2 cellular contexts compared by ENCODE assay signal in genomic region chr22:47155912-47156311, GRCh38.
A peak's percentile ranks its signal among the peaks of the same experiment; 100 is the strongest.
TF ChIP-seq lines count a peak whose summit lies in the region.

No MANE protein-coding gene starts in this region.

TF ChIP-seq in IMR-90, 13 proteins besides CTCF, POLR2A, EP300 and RAD21 (continued from another document):
- TF ChIP-seq MAZ (IDR thresholded peaks at IDR 0.05; ENCODE audit: borderline replicate concordance, low read depth, low read length) (no peak), SMC3 (IDR thresholded peaks at IDR 0.05; ENCODE audit: low read depth, low read length) (no peak), FOS (IDR thresholded peaks at IDR 0.05; ENCODE audit: low read depth, low read length) (no peak), CHD1 (IDR thresholded peaks at IDR 0.05; ENCODE audit: low read depth, low read length) (no peak), MXI1 (IDR thresholded peaks at IDR 0.05; ENCODE audit: borderline replicate concordance, low read depth, low read length) (no peak), CEBPB (IDR thresholded peaks at IDR 0.05; ENCODE audit: low read depth, low read length) (no peak), RFX5 (IDR thresholded peaks at IDR 0.05; ENCODE audit: low read depth, low read length) (no peak)

TF ChIP-seq in K562, 482 proteins besides CTCF, POLR2A, EP300 and RAD21:
- TF ChIP-seq POLR3A (IDR thresholded peaks at IDR 0.05; ENCODE audit: borderline replicate concordance, extremely low read depth, insufficient read depth, insufficient read length), result no peak
- no peak for TF ChIP-seq TSC22D4 (tag; IDR thresholded peaks at IDR 0.05)
- TF ChIP-seq CBFA2T2 (conservative IDR thresholded peaks at IDR 0.05), result 0 out of 2 replicates have a peak, but pooled peaks have one; percentile 11
- TF ChIP-seq ARID3B (CRISPR knock-in tag; IDR thresholded peaks at IDR 0.05; ENCODE audit: borderline replicate concordance), result no peak
- TF ChIP-seq, protein P1, sequence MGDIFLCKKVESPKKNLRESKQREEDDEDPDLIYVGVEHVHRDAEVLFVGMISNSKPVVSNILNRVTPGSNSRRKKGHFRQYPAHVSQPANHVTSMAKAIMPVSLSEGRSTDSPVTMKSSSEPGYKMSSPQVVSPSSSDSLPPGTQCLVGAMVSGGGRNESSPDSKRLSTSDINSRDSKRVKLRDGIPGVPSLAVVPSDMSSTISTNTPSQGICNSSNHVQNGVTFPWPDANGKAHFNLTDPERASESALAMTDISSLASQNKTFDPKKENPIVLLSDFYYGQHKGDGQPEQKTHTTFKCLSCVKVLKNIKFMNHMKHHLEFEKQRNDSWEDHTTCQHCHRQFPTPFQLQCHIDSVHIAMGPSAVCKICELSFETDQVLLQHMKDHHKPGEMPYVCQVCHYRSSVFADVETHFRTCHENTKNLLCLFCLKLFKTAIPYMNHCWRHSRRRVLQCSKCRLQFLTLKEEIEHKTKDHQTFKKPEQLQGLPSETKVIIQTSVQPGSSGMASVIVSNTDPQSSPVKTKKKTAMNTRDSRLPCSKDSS (IDR thresholded peaks at IDR 0.05; ENCODE audit: low read depth, partially characterized antibody), result no peak
- no peak for TF ChIP-seq SRF (CRISPR knock-in tag; IDR thresholded peaks at IDR 0.05)
- TF ChIP-seq SAFB2 (IDR thresholded peaks at IDR 0.05; ENCODE audit: borderline replicate concordance, low read depth, low read length, severe bottlenecking), result no peak
- no peak for TF ChIP-seq NFYB (IDR thresholded peaks at IDR 0.05; ENCODE audit: extremely low read depth, insufficient read length)
- no peak for TF ChIP-seq ZNF124 (CRISPR knock-in tag; IDR thresholded peaks at IDR 0.05)
- TF ChIP-seq PHTF2 (CRISPR knock-in tag; IDR thresholded peaks at IDR 0.05), result no peak
- TF ChIP-seq ZNF24 (IDR thresholded peaks at IDR 0.05), result no peak
- TF ChIP-seq BRD9 (IDR thresholded peaks at IDR 0.05; ENCODE audit: low read depth, partially characterized antibody), result no peak
- no peak for TF ChIP-seq SIN3A (IDR thresholded peaks at IDR 0.05; ENCODE audit: borderline replicate concordance in 2 of 2, control insufficient read depth in 1 of 2, low read depth in 2 of 2, low read length in 2 of 2)
- TF ChIP-seq NCOR1 (IDR thresholded peaks at IDR 0.05), result no peak
- no peak for TF ChIP-seq NFRKB (IDR thresholded peaks at IDR 0.05; ENCODE audit: low read depth)
- TF ChIP-seq MBD1 (CRISPR knock-in tag; IDR thresholded peaks at IDR 0.05), result no peak
- no peak for TF ChIP-seq PRMT5 (CRISPR knock-in tag; IDR thresholded peaks at IDR 0.05)
- TF ChIP-seq ZNF644 (tag; IDR thresholded peaks at IDR 0.05; ENCODE audit: low read depth), result no peak
- TF ChIP-seq, protein P2, sequence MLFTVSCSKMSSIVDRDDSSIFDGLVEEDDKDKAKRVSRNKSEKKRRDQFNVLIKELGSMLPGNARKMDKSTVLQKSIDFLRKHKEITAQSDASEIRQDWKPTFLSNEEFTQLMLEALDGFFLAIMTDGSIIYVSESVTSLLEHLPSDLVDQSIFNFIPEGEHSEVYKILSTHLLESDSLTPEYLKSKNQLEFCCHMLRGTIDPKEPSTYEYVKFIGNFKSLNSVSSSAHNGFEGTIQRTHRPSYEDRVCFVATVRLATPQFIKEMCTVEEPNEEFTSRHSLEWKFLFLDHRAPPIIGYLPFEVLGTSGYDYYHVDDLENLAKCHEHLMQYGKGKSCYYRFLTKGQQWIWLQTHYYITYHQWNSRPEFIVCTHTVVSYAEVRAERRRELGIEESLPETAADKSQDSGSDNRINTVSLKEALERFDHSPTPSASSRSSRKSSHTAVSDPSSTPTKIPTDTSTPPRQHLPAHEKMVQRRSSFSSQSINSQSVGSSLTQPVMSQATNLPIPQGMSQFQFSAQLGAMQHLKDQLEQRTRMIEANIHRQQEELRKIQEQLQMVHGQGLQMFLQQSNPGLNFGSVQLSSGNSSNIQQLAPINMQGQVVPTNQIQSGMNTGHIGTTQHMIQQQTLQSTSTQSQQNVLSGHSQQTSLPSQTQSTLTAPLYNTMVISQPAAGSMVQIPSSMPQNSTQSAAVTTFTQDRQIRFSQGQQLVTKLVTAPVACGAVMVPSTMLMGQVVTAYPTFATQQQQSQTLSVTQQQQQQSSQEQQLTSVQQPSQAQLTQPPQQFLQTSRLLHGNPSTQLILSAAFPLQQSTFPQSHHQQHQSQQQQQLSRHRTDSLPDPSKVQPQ (CRISPR knock-in tag; IDR thresholded peaks at IDR 0.05; ENCODE audit: borderline replicate concordance), result no peak
- 0 out of 2 replicates have a peak, but pooled peaks have one; percentile 21 for TF ChIP-seq EGR1 (conservative IDR thresholded peaks at IDR 0.05)
- TF ChIP-seq CBFA2T3 (IDR thresholded peaks at IDR 0.05), result 0 out of 2 replicates have a peak, but pooled peaks have one; percentile 40
- no peak for TF ChIP-seq JUND (IDR thresholded peaks at IDR 0.05; ENCODE audit: borderline replicate concordance, low read depth, low read length)
- no peak for TF ChIP-seq JUND (tag; IDR thresholded peaks at IDR 0.05; ENCODE audit: borderline replicate concordance, low read depth, low read length)
- TF ChIP-seq, protein P3, sequence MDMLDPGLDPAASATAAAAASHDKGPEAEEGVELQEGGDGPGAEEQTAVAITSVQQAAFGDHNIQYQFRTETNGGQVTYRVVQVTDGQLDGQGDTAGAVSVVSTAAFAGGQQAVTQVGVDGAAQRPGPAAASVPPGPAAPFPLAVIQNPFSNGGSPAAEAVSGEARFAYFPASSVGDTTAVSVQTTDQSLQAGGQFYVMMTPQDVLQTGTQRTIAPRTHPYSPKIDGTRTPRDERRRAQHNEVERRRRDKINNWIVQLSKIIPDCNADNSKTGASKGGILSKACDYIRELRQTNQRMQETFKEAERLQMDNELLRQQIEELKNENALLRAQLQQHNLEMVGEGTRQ (CRISPR knock-in tag; IDR thresholded peaks at IDR 0.05), result no peak
- TF ChIP-seq MTA2 (IDR thresholded peaks at IDR 0.05; ENCODE audit: low read depth), result no peak
- no peak for TF ChIP-seq MBD2 (IDR thresholded peaks at IDR 0.05; ENCODE audit: borderline replicate concordance, low read depth)
